Comparison of ENCODE assay signal across 10 cellular contexts in genomic region chr19:46404884-46405658, GRCh38. TPM values are rescaled to one million over a fixed set of nuclear protein-coding genes. Genes with fewer than 3 reads are reported as not detected.
DNase-seq lines count a peak whose midpoint lies in the region; ATAC-seq and TF ChIP-seq lines count a peak whose summit lies in the region.
"Had no signal": no experiment of that assay in that cellular context is flagged by ENCODE, and none has a peak within 500 bp of the region (broad histone marks: within the 10 kb centered on the region; RNA-seq: fewer than 3 reads in every experiment).

No MANE protein-coding gene starts in this region.

- peak overlapping the region; percentile 7 for H3K18ac ChIP-seq in mesendoderm (ENCODE audit: low read length)

- H3K4me3 ChIP-seq in dorsolateral prefrontal cortex (peak overlapping the region in 30 of 59 donors; percentile 25 to 65 (median 46)), mesendoderm (ENCODE audit: low read length) (no peak overlapping the region), aorta (ENCODE audit: low read length in 2 of 2) (no peak overlapping the region), SK-N-SH (ENCODE audit: low read depth in 2 of 2, low read length in 1 of 2) (no peak overlapping the region)

- intact Hi-C loops in Right ventricle myocardium inferior (cut with DNase I) = no loop called here
- intact Hi-C loops in cardiac septum (cut with DNase I) = loop anchor here (2.0 kb wide), 1 partner anchor 108 kb away; no protein-coding TSS in a partner anchor
- intact Hi-C loops in dorsolateral prefrontal cortex (cut with DNase I) = no loop called here
- intact Hi-C loops in aorta (cut with DNase I) = no loop called here

- no peak overlapping the region for H2AK5ac ChIP-seq in mesendoderm (ENCODE audit: low read length)

- TF ChIP-seq EP300 in SK-N-SH (IDR thresholded peaks at IDR 0.05; ENCODE audit: borderline replicate concordance in 1 of 2, low read depth in 1 of 2, low read length in 1 of 2) = no peak

- no peaks in the 10 kb centered on the region for H3F3A ChIP-seq in SK-N-SH (replicated peaks; ENCODE audit: insufficient read depth)

- CTCF ChIA-PET in SK-N-SH (lab: Yijun Ruan, JAX) = interaction anchor here (0.7 to 14.4 kb wide), 7 partner anchors 10 to 125 kb away, joined by 3 to 463 read pairs (median 5); partner anchors contain the start of gene PNMA8A

- H3K27me3 ChIP-seq in dorsolateral prefrontal cortex (peaks cover 0 to 8% (median 0%) of the 10 kb centered on the region in 45 donors), mesendoderm (ENCODE audit: insufficient read depth, low read length, poor library complexity) (peaks cover 5% of the 10 kb centered on the region), aorta (ENCODE audit: control insufficient read depth in 1 of 2, insufficient read depth in 2 of 2, low read length in 1 of 2) (no peaks in the 10 kb centered on the region), SK-N-SH (ENCODE audit: insufficient read depth) (no peaks in the 10 kb centered on the region)

- H2BK15ac ChIP-seq in mesendoderm (replicated peaks; ENCODE audit: low read depth) = no peak overlapping the region

- no peak overlapping the region for H2BK5ac ChIP-seq in mesendoderm (ENCODE audit: low read length)

- no peaks in the 10 kb centered on the region for H4K20me1 ChIP-seq in SK-N-SH (ENCODE audit: insufficient read depth)

- H3K9ac ChIP-seq in mesendoderm (ENCODE audit: low read length) (peak overlapping the region; percentile 69), SK-N-SH (no peak overlapping the region)

- H4K5ac ChIP-seq in mesendoderm (ENCODE audit: low read length) = no peak overlapping the region

- H2BK120ac ChIP-seq in mesendoderm (ENCODE audit: low read depth, low read length) = no peak overlapping the region

- H3K79me2 ChIP-seq in mesendoderm (ENCODE audit: control insufficient read depth, insufficient read depth, low read length) (no peaks in the 10 kb centered on the region), SK-N-SH (ENCODE audit: insufficient read depth) (no peaks in the 10 kb centered on the region)

- no peak for ATAC-seq in Right ventricle myocardium inferior
- peak; percentile 31 for ATAC-seq in aorta (ENCODE audit: low FRiP score)

- H3K36me3 ChIP-seq in mesendoderm (ENCODE audit: control insufficient read depth, insufficient read depth, low read length) = no peaks in the 10 kb centered on the region
- no peaks in the 10 kb centered on the region for H3K36me3 ChIP-seq in aorta (ENCODE audit: control insufficient read depth in 1 of 2, insufficient read depth in 2 of 2, low read length in 1 of 2)
- no peaks in the 10 kb centered on the region for H3K36me3 ChIP-seq in SK-N-SH (replicated peaks in 1 of 2; ENCODE audit: control insufficient read depth in 1 of 2, insufficient read depth in 2 of 2, low read length in 1 of 2)

- TF ChIP-seq CTCF in dorsolateral prefrontal cortex (IDR thresholded peaks at IDR 0.05 in 54 of 56, conservative IDR thresholded peaks at IDR 0.05 in 2 of 56; ENCODE audit: low read depth in 1 of 56, partially characterized antibody in 56 of 56) (no peak), SK-N-SH (IDR thresholded peaks at IDR 0.05) (no peak)

- H3K4me1 ChIP-seq in mesendoderm (ENCODE audit: control insufficient read depth, low read depth, low read length) = peaks cover 1% of the 10 kb centered on the region
- no peaks in the 10 kb centered on the region for H3K4me1 ChIP-seq in aorta (ENCODE audit: control insufficient read depth in 1 of 2, insufficient read depth in 2 of 2, low read length in 2 of 2)
- no peaks in the 10 kb centered on the region for H3K4me1 ChIP-seq in SK-N-SH (ENCODE audit: control insufficient read depth in 1 of 2, insufficient read depth in 2 of 2, low read depth in 1 of 2, low read length in 1 of 2)

- POLR2A ChIA-PET in SK-N-SH (lab: Yijun Ruan, JAX) = interaction anchor here (0.6 kb wide), 1 partner anchor 308 kb away, joined by 3 read pairs; no protein-coding TSS in a partner anchor

- H3K56ac ChIP-seq in mesendoderm (ENCODE audit: low read length) = peak overlapping the region; percentile 89

- H3K4me2 ChIP-seq in mesendoderm (ENCODE audit: low read length) (peak overlapping the region; percentile 70), SK-N-SH (no peak overlapping the region)

- H3K27ac ChIP-seq in dorsolateral prefrontal cortex (peak overlapping the region in 2 of 59 donors; percentile 33 to 48), mesendoderm (ENCODE audit: low read depth, low read length) (no peak overlapping the region), aorta (ENCODE audit: low read depth in 1 of 2, low read length in 2 of 2) (peak overlapping the region in 1 of 2 donors; percentile 86), SK-N-SH (ENCODE audit: low read depth in 2 of 2, low read length in 1 of 2) (no peak overlapping the region)

- DNase-seq in Right ventricle myocardium inferior (ENCODE audit: missing footprints) (peak; percentile 55), cardiac septum (ENCODE audit: low spot score) (no peak), dorsolateral prefrontal cortex (no peak), mesendoderm (peak; percentile 82), aorta (peak; percentile 54 to 76), T-helper 1 cell (no peak), SK-N-SH (no peak)
- DNase-seq in effector CD4-positive, alpha-beta T cell = no peak
- DNase-seq: NCI-H1105 had no signal

- H3K9me2 ChIP-seq in SK-N-SH = no peaks in the 10 kb centered on the region

- no peaks in the 10 kb centered on the region for H3K79me1 ChIP-seq in mesendoderm (ENCODE audit: low read length)

- H4K8ac ChIP-seq in mesendoderm (ENCODE audit: low read depth, low read length) = no peak overlapping the region

- no CpG with 5 or more reads among the region's 44 CpGs for WGBS in mesendoderm (ENCODE audit: extremely low coverage, insufficient coverage, low lambda C conversion rate)
- 22 to 24% methylated on average over 43 to 44 of the region's 44 CpGs for WGBS in aorta, 2 donors
- 89% methylated on average over 42 of the region's 44 CpGs for WGBS in SK-N-SH (ENCODE audit: low lambda C conversion rate)

- no peak overlapping the region for H3K23ac ChIP-seq in mesendoderm (ENCODE audit: low read length)

- TF ChIP-seq RAD21 in SK-N-SH (IDR thresholded peaks at IDR 0.05; ENCODE audit: low read length) = no peak

- H3K9me3 ChIP-seq in aorta (ENCODE audit: control insufficient read depth, low read length) = no peaks in the 10 kb centered on the region
- H3K9me3 ChIP-seq in SK-N-SH = no peaks in the 10 kb centered on the region

- no peak overlapping the region for H2AFZ ChIP-seq in SK-N-SH (ENCODE audit: low read depth)

- peak overlapping the region; percentile 44 for H3K4ac ChIP-seq in mesendoderm (ENCODE audit: low read depth, low read length)

TF ChIP-seq in SK-N-SH, 30 proteins besides CTCF, POLR2A, EP300 and RAD21 (continues in another document):
- TF ChIP-seq YY1 (IDR thresholded peaks at IDR 0.05; ENCODE audit: low read depth) (no peak), POLR2AphosphoS5 (IDR thresholded peaks at IDR 0.05; ENCODE audit: low read depth, low read length) (no peak), NRF1 (IDR thresholded peaks at IDR 0.05; ENCODE audit: low read depth, low read length) (no peak), FOXM1 (IDR thresholded peaks at IDR 0.05; ENCODE audit: low read depth) (no peak), IRF3 (IDR thresholded peaks at IDR 0.05; ENCODE audit: low read depth, low read length) (no peak), RXRA (IDR thresholded peaks at IDR 0.05; ENCODE audit: borderline replicate concordance, low read depth) (no peak), GABPA (IDR thresholded peaks at IDR 0.05; ENCODE audit: low read depth) (no peak), TEAD4 (IDR thresholded peaks at IDR 0.05; ENCODE audit: borderline replicate concordance, insufficient read depth) (no peak), CHD2 (IDR thresholded peaks at IDR 0.05; ENCODE audit: low read length, partially characterized antibody) (no peak)

RNA-seq across cellular contexts. Expression of gene CCDC8, which starts 8.3 kb away (rescaled TPM):
- total RNA-seq in Right ventricle myocardium inferior = 28.9 TPM
- total RNA-seq in cardiac septum = 34.2 TPM
- 1 to 10 TPM; 1.2 to 7.4 (median 3.3) TPM for total RNA-seq in dorsolateral prefrontal cortex
- 11.5 TPM for polyA plus RNA-seq in mesendoderm (2013, experiment 1 of 2)
- 12.1 TPM for polyA plus RNA-seq in mesendoderm (2013, experiment 2 of 2)
- total RNA-seq in aorta = 10 to 100 TPM; 18.8 to 25.7 TPM
- polyA plus RNA-seq in aorta = 10 to 100 TPM in 1 of 2 donors, 1 to 10 TPM in 1; 9.6 to 11.0 TPM
- 0.03 TPM in 1 of 2 replicates, not detected in the other for polyA plus RNA-seq in SK-N-SH (2012; rRNA removed)
- 0.01 TPM in 2 replicates for polyA plus RNA-seq in SK-N-SH (2012; cell fraction: cytosol; rRNA removed)
- 0.04 and 0.06 TPM in 2 replicates for polyA plus RNA-seq in SK-N-SH (2012; cell fraction: nucleus; rRNA removed)
- total RNA-seq: activated CD8-positive, alpha-beta memory T cell treated with anti-CD3 and anti-CD28 coated beads for 36 hours had no signal

RNA-seq across cellular contexts. Expression of gene PNMA8C, which starts 23.7 kb away (rescaled TPM):
- not detected for total RNA-seq in Right ventricle myocardium inferior
- total RNA-seq in cardiac septum = 0.16 TPM
- 10 to 100 TPM; 13.9 to 66.1 (median 39.2) TPM for total RNA-seq in dorsolateral prefrontal cortex
- 0.08 TPM for polyA plus RNA-seq in mesendoderm (2013, experiment 1 of 2)
- polyA plus RNA-seq in mesendoderm (2013, experiment 2 of 2) = 0.10 TPM
- 1 to 10 TPM; 3.1 to 4.3 TPM for total RNA-seq in aorta
- polyA plus RNA-seq in aorta = 1 to 10 TPM; 1.2 to 1.6 TPM
- polyA plus RNA-seq in SK-N-SH (2012; rRNA removed) = 1.3 and 1.6 TPM in 2 replicates
- polyA plus RNA-seq in SK-N-SH (2012; cell fraction: cytosol; rRNA removed) = 1.1 and 1.4 TPM in 2 replicates
- polyA plus RNA-seq in SK-N-SH (2012; cell fraction: nucleus; rRNA removed) = 1.6 and 1.8 TPM in 2 replicates
- total RNA-seq: activated CD8-positive, alpha-beta memory T cell treated with anti-CD3 and anti-CD28 coated beads for 36 hours had no signal

RNA-seq across cellular contexts. Expression of gene PPP5C, which starts 58.2 kb away (rescaled TPM):
- total RNA-seq in Right ventricle myocardium inferior (77.3 TPM), cardiac septum (82.8 TPM), dorsolateral prefrontal cortex (100 to 1,000 TPM in 53 of 120 experiments, 10 to 100 TPM in 67; 63.9 to 137 (median 98.8) TPM), aorta (10 to 100 TPM; 62.7 to 63.7 TPM)
- polyA plus RNA-seq in mesendoderm (2013, experiment 1 of 2) = 87.3 TPM
- 86.9 TPM for polyA plus RNA-seq in mesendoderm (2013, experiment 2 of 2)
- polyA plus RNA-seq in aorta (10 to 100 TPM; 23.0 to 54.3 TPM), SK-N-SH (2012; rRNA removed) (131 and 162 TPM in 2 replicates)
- 70.0 and 97.9 TPM in 2 replicates for polyA plus RNA-seq in SK-N-SH (2012; cell fraction: cytosol; rRNA removed)
- 258 and 261 TPM in 2 replicates for polyA plus RNA-seq in SK-N-SH (2012; cell fraction: nucleus; rRNA removed)

Comparison
In these comparisons a context has a peak if more than half of its experiments do, and no peak if none do; other contexts are left out.
1. DNase-seq: peak in Right ventricle myocardium inferior (single experiment), mesendoderm (single experiment) and aorta (2 of 2); none in cardiac septum (single experiment), dorsolateral prefrontal cortex (0 of 10), effector CD4-positive, alpha-beta T cell (single experiment), T-helper 1 cell (0 of 5) and SK-N-SH (single experiment).
2. H3K4me3 ChIP-seq: peak in dorsolateral prefrontal cortex (30 of 59); none in mesendoderm (single experiment), aorta (0 of 2) and SK-N-SH (0 of 2).